6 cellular contexts compared by ENCODE assay signal in the genomic region with DNA sequence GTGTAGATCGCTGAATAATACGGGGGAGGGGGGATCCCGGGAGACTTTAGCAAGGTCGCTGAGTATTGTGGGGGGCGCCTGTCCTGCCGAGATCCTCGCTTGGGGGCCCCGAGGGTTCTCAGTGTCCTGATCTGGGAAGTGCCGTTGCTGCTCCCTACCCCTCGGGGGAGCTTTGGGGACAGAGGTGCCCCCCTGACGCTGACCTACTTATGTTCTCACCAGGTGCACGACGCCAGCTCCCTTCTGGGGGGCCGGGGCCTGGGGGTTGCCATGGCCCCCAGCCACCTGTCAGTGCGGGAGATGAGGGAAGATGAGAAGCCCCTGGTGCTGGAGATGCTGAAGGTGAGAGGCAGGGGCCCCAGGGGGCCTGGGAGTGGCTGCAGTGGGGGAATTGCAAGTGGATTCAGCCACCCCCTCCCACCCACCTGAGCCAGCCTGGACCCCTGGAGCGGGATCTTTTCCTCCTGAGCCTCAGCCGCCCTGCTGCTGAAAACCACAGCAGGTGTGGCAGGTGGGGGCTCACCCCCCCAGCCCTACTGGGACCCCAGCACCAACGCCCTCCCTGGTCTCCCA. TPM values are rescaled to one million over a fixed set of nuclear protein-coding genes. Genes with fewer than 3 reads are reported as not detected.
DNase-seq lines count a peak whose midpoint lies in the region; ATAC-seq and TF ChIP-seq lines count a peak whose summit lies in the region.

No MANE protein-coding gene starts in this region.

- H3K36me3 ChIP-seq in BE2C, result peaks cover 6% of the 10 kb centered on the region; the same call in 1 of the 2 replicates
- peaks cover 3% of the 10 kb centered on the region; the same call in 1 of the 2 replicates for H3K36me3 ChIP-seq in Panc1 (ENCODE audit: control insufficient read depth, insufficient read depth, low read length)
- H3K36me3 ChIP-seq in iPS-15b (ENCODE audit: control insufficient read depth, insufficient read depth, low read length), result peaks cover 8% of the 10 kb centered on the region

- H3K9ac ChIP-seq in iPS-15b (ENCODE audit: low read depth, low read length), result peak overlapping the region; percentile 65

- H3K4me3 ChIP-seq in BE2C (ENCODE audit: low read depth, low read length), result peak overlapping the region; percentile 68
- H3K4me3 ChIP-seq in Panc1 (ENCODE audit: low read depth in 2 of 2, low read length in 2 of 2), result peak overlapping the region; percentile 67 to 78
- H3K4me3 ChIP-seq in iPS-15b (ENCODE audit: low read depth, low read length), result peak overlapping the region; percentile 75

- H3K4me1 ChIP-seq in BE2C (peaks cover 22% of the 10 kb centered on the region), Panc1 (ENCODE audit: control insufficient read depth, insufficient read depth, low read length) (peaks cover 57% of the 10 kb centered on the region), iPS-15b (ENCODE audit: control insufficient read depth, insufficient read depth, low read length) (peaks cover 19% of the 10 kb centered on the region)

- ATAC-seq in Panc1, result 0 out of 2 replicates have a peak, but pooled peaks have one; percentile 0
- no peak for ATAC-seq in GM21528 (IDR thresholded peaks at IDR 0.05; ENCODE audit: low FRiP score, unreplicated experiment)

- no peaks in the 10 kb centered on the region for H3K27me3 ChIP-seq in BE2C
- H3K27me3 ChIP-seq in Panc1 (ENCODE audit: control insufficient read depth, insufficient read depth, low read length), result no peaks in the 10 kb centered on the region
- H3K27me3 ChIP-seq in iPS-15b (ENCODE audit: control insufficient read depth, insufficient read depth, low read length), result no peaks in the 10 kb centered on the region

- intact Hi-C loops in Panc1 (cut with micrococcal nuclease; ENCODE audit: unreplicated experiment), result no loop called here

- TF ChIP-seq CTCF in BE2C (IDR thresholded peaks at IDR 0.05; ENCODE audit: low read depth, low read length) (no peak), Panc1 (IDR thresholded peaks at IDR 0.05) (no peak)

- peak; percentile 18 for DNase-seq in BE2C
- no peak for DNase-seq in Panc1 (ENCODE audit: low read depth, low spot score)
- no peak for DNase-seq in AG08396 (ENCODE audit: low spot score)
- no peak for DNase-seq in stimulated activated naive CD4-positive, alpha-beta T cell (lab: John Stamatoyannopoulos, UW)

- peak overlapping the region; percentile 94 for H3K27ac ChIP-seq in Panc1 (ENCODE audit: low read length)

- POLR2A ChIA-PET in Panc1 (lab: Charles Lee), result interaction anchor here (0.5 to 1.1 kb wide), 3 partner anchors 9 to 113 kb away, joined by 3 to 4 read pairs (median 4); partner anchors contain the start of genes FIZ1 and ZNF628

- in situ Hi-C loops in Panc1 (cut with HindIII; ENCODE audit: low pct_unique_long_range_greater_than_20kb, low sequenced_read_pairs), result no loop called here

- no peaks in the 10 kb centered on the region for H3K9me3 ChIP-seq in BE2C
- no peaks in the 10 kb centered on the region for H3K9me3 ChIP-seq in Panc1 (ENCODE audit: control insufficient read depth, insufficient read depth, low read depth, low read length)
- H3K9me3 ChIP-seq in iPS-15b (ENCODE audit: control insufficient read depth, insufficient read depth, low read length), result no peaks in the 10 kb centered on the region

- TSS peak; percentile 78 for BruUV-seq in Panc1 (replicated peaks; lab: Mats Ljungman, UMichigan)

- CTCF ChIA-PET in Panc1 (lab: Charles Lee), result interaction anchor here (0.6 to 1.1 kb wide), 3 partner anchors 12 to 233 kb away, joined by 3 to 6 read pairs (median 3); no protein-coding TSS in a partner anchor

RNA-seq across cellular contexts. Expression of gene NAT14, which starts 0.5 kb away (rescaled TPM):
- polyA plus RNA-seq in BE2C (2012; ENCODE audit: insufficient read depth, insufficient read length, low read depth), result 169 TPM
- total RNA-seq in Panc1 (2021; ENCODE audit: unreplicated experiment), result 93.1 TPM
- polyA plus RNA-seq in Panc1 (2012; ENCODE audit: insufficient read length), result 138 TPM

RNA-seq across cellular contexts. Expression of gene SSC5D, which starts 2.7 kb away (rescaled TPM):
- 0.37 TPM for polyA plus RNA-seq in BE2C (2012; ENCODE audit: insufficient read depth, insufficient read length, low read depth)
- 13.0 TPM for total RNA-seq in Panc1 (2021; ENCODE audit: unreplicated experiment)
- polyA plus RNA-seq in Panc1 (2012; ENCODE audit: insufficient read length), result 12.3 TPM

RNA-seq across cellular contexts. Expression of gene ZNF628, which starts 9.1 kb away (rescaled TPM):
- polyA plus RNA-seq in BE2C (2012; ENCODE audit: insufficient read depth, insufficient read length, low read depth), result 18.3 TPM
- total RNA-seq in Panc1 (2021; ENCODE audit: unreplicated experiment), result 21.7 TPM
- 20.0 TPM for polyA plus RNA-seq in Panc1 (2012; ENCODE audit: insufficient read length)

RNA-seq across cellular contexts. Expression of gene C19orf85, which starts 21.0 kb away (rescaled TPM):
- not detected for polyA plus RNA-seq in BE2C (2012; ENCODE audit: insufficient read depth, insufficient read length, low read depth)
- not detected for total RNA-seq in Panc1 (2021; ENCODE audit: unreplicated experiment)
- not detected for polyA plus RNA-seq in Panc1 (2012; ENCODE audit: insufficient read length)

RNA-seq across cellular contexts. Expression of gene ISOC2, which starts 24.1 kb away (rescaled TPM):
- 60.2 TPM for polyA plus RNA-seq in BE2C (2012; ENCODE audit: insufficient read depth, insufficient read length, low read depth)
- 150 TPM for total RNA-seq in Panc1 (2021; ENCODE audit: unreplicated experiment)
- polyA plus RNA-seq in Panc1 (2012; ENCODE audit: insufficient read length), result 195 TPM
